ENCODE assay signal across 12 cellular contexts in genomic region chr12:46049665-46050064, GRCh38.
"Had no signal": no experiment of that assay in that cellular context is flagged by ENCODE, and none has a peak within 500 bp of the region (broad histone marks: within the 10 kb centered on the region; RNA-seq: fewer than 3 reads in every experiment).

No MANE protein-coding gene starts in this region.

- H3K27me3 ChIP-seq: gastroesophageal sphincter had no signal

- H3K27ac ChIP-seq: epithelial cell of prostate, gastroesophageal sphincter had no signal

- H3K27ac Mint-ChIP-seq: activated CD4-positive, alpha-beta T cell treated with anti-CD3 and anti-CD28 coated beads, Interleukin-2, amount 10 ng/mL, durations not matched to agents 7 days and 5 days; activated naive CD4-positive, alpha-beta T cell treated with anti-CD3 and anti-CD28 coated beads, Interleukin-2, amount 50 U/mL, for 24 hours; nephron progenitor cell had no signal

- H3K4me1 Mint-ChIP-seq: activated CD4-positive, alpha-beta T cell treated with anti-CD3 and anti-CD28 coated beads, Interleukin-2, amount 10 ng/mL, durations not matched to agents 7 days and 5 days; activated naive CD4-positive, alpha-beta T cell treated with anti-CD3 and anti-CD28 coated beads, Interleukin-2, amount 50 U/mL, for 24 hours; nephron progenitor cell had no signal

- H3K4me3 Mint-ChIP-seq: activated CD4-positive, alpha-beta T cell treated with anti-CD3 and anti-CD28 coated beads, Interleukin-2, amount 10 ng/mL, durations not matched to agents 7 days and 5 days; activated naive CD4-positive, alpha-beta T cell treated with anti-CD3 and anti-CD28 coated beads, Interleukin-2, amount 50 U/mL, for 24 hours; nephron progenitor cell had no signal

- H3K36me3 ChIP-seq: gastroesophageal sphincter had no signal

- ATAC-seq: gastroesophageal sphincter, left ventricle myocardium superior had no signal

- H3K4me3 ChIP-seq: gastroesophageal sphincter had no signal

- H3K4me1 ChIP-seq: gastroesophageal sphincter had no signal

- DNase-seq: activated CD4-positive, alpha-beta T cell treated with anti-CD3 and anti-CD28 coated beads, Interleukin-2, amount 10 ng/mL, durations not matched to agents 7 days and 5 days; activated CD4-positive, CD25-positive, alpha-beta regulatory T cell; activated T-cell treated with anti-CD3 and anti-CD28 coated beads, Interleukin-2, amount 50 U/mL, for 1 hour; caudate nucleus; cortex of kidney; effector memory CD4-positive, alpha-beta T cell; left ventricle myocardium superior; mesenchymal stem cell; nephron progenitor cell had no signal
